Comparison of ENCODE assay signal across 8 cellular contexts in genomic region chr9:109010676-109011655, GRCh38. TPM values are rescaled to one million over a fixed set of nuclear protein-coding genes. Genes with fewer than 3 reads are reported as not detected.
DNase-seq lines count a peak whose midpoint lies in the region; ATAC-seq and TF ChIP-seq lines count a peak whose summit lies in the region.

No MANE protein-coding gene starts in this region.

- no peak overlapping the region for H3K9ac ChIP-seq in neural progenitor cell

- peak overlapping the region; percentile 75 for H3K4me2 ChIP-seq in neural progenitor cell

- peaks cover 67% of the 10 kb centered on the region for H3K79me2 ChIP-seq in neural progenitor cell (ENCODE audit: low read depth)

- peak; percentile 54 for ATAC-seq in GM18873 (IDR thresholded peaks at IDR 0.05; ENCODE audit: low FRiP score, unreplicated experiment)
- peak; percentile 36 for ATAC-seq in HG03565 (IDR thresholded peaks at IDR 0.05; ENCODE audit: unreplicated experiment)

- H3K36me3 ChIP-seq in neural progenitor cell (no peaks in the 10 kb centered on the region), vagina (no peaks in the 10 kb centered on the region)

- H3F3A ChIP-seq in neural progenitor cell (ENCODE audit: low read depth): peaks cover 18% of the 10 kb centered on the region

- peak; percentile 29 for DNase-seq in AG04449 (ENCODE audit: low read depth, low spot score)
- peak; percentile 3 to 20 (median 12) for DNase-seq in activated CD4-positive, CD25-positive, alpha-beta regulatory T cell (lab: John Stamatoyannopoulos, UW)
- no peak for DNase-seq in chondrocyte (ENCODE audit: low spot score)
- DNase-seq in neural progenitor cell (ENCODE audit: low spot score): no peak
- no peak for DNase-seq in vagina (ENCODE audit: extremely low spot score in 2 of 2)
- no peak for DNase-seq in cerebellar cortex (ENCODE audit: low spot score)

- H3K27ac Mint-ChIP-seq in chondrocyte (ENCODE audit: unreplicated experiment) (peak overlapping the region; percentile 94), neural progenitor cell (peak overlapping the region; percentile 34)

- H3K9me3 ChIP-seq in neural progenitor cell (ENCODE audit: low read depth): no peaks in the 10 kb centered on the region
- no peaks in the 10 kb centered on the region for H3K9me3 ChIP-seq in vagina

- H2AFZ ChIP-seq in neural progenitor cell (replicated peaks): no peak overlapping the region

- H4K20me1 ChIP-seq in neural progenitor cell (ENCODE audit: low read depth): peaks cover 37% of the 10 kb centered on the region

- CTCF ChIA-PET in AG04449 (lab: Yijun Ruan, JAX): interaction anchor here (0.8 to 1.4 kb wide), 2 partner anchors 10 to 24 kb away, joined by 3 to 5 read pairs; no protein-coding TSS in a partner anchor

- no peaks in the 10 kb centered on the region for H3K9me3 Mint-ChIP-seq in chondrocyte (ENCODE audit: low read depth)
- H3K9me3 Mint-ChIP-seq in neural progenitor cell: peaks cover 7% of the 10 kb centered on the region

- intact Hi-C loops in vagina (cut with DNase I): no loop called here

- TF ChIP-seq CTCF in AG04449 (IDR thresholded peaks at IDR 0.05; ENCODE audit: insufficient read depth, low read length, missing control alignments) (no peak), chondrocyte (IDR thresholded peaks at IDR 0.05) (no peak), neural progenitor cell (IDR thresholded peaks at IDR 0.05) (no peak), vagina (IDR thresholded peaks at IDR 0.05) (no peak)

- no peaks in the 10 kb centered on the region for H3K27me3 Mint-ChIP-seq in chondrocyte (ENCODE audit: low read depth)
- H3K27me3 Mint-ChIP-seq in neural progenitor cell (ENCODE audit: insufficient read depth, low read depth): no peaks in the 10 kb centered on the region

- no peaks in the 10 kb centered on the region for H3K36me3 Mint-ChIP-seq in chondrocyte (ENCODE audit: low read depth)
- peaks cover 26% of the 10 kb centered on the region for H3K36me3 Mint-ChIP-seq in neural progenitor cell

- H3K4me3 Mint-ChIP-seq in chondrocyte (ENCODE audit: unreplicated experiment): no peak overlapping the region
- H3K4me3 Mint-ChIP-seq in neural progenitor cell: peak overlapping the region; percentile 97

- no peak for TF ChIP-seq POLR2A in vagina (IDR thresholded peaks at IDR 0.05)

- H3K27me3 ChIP-seq in neural progenitor cell (no peaks in the 10 kb centered on the region), vagina (no peaks in the 10 kb centered on the region)

- POLR2A ChIA-PET in AG04449 (lab: Yijun Ruan, JAX): interaction anchor here (0.6 kb wide), 1 partner anchor 9 kb away, joined by 3 read pairs; no protein-coding TSS in a partner anchor

- peak overlapping the region; percentile 80 for H3K4me3 ChIP-seq in AG04449 (ENCODE audit: low read depth, low read length)
- H3K4me3 ChIP-seq in neural progenitor cell: peak overlapping the region; percentile 97
- no peak overlapping the region for H3K4me3 ChIP-seq in vagina

- H3K27ac ChIP-seq in neural progenitor cell (no peak overlapping the region), vagina (peak overlapping the region; percentile 93)

- H3K4me1 Mint-ChIP-seq in chondrocyte (ENCODE audit: low read depth) (peaks cover 51% of the 10 kb centered on the region), neural progenitor cell (peaks cover 30% of the 10 kb centered on the region)

- H3K4me1 ChIP-seq in neural progenitor cell (peaks cover 11% of the 10 kb centered on the region), vagina (peaks cover 26% of the 10 kb centered on the region)

RNA-seq across cellular contexts. Expression of gene CTNNAL1, which starts 2.3 kb away (rescaled TPM):
- 24.9 to 31.9 TPM (median 25.9 TPM) in 3 replicates for total RNA-seq in chondrocyte
- total RNA-seq in neural progenitor cell (ENCODE audit: low replicate concordance): 102 and 156 TPM in 2 replicates
- 18.2 TPM for total RNA-seq in vagina

Comparison
In these comparisons a context has a peak if more than half of its experiments do, and no peak if none do; other contexts are left out.
1. DNase-seq: peak in AG04449 (single experiment) and activated CD4-positive, CD25-positive, alpha-beta regulatory T cell (4 of 4); none in chondrocyte (single experiment), neural progenitor cell (single experiment), vagina (0 of 2) and cerebellar cortex (single experiment).
2. H3K4me3 ChIP-seq: peak in AG04449 (single experiment) and neural progenitor cell (single experiment); none in vagina (0 of 2).